In the genomic region with DNA sequence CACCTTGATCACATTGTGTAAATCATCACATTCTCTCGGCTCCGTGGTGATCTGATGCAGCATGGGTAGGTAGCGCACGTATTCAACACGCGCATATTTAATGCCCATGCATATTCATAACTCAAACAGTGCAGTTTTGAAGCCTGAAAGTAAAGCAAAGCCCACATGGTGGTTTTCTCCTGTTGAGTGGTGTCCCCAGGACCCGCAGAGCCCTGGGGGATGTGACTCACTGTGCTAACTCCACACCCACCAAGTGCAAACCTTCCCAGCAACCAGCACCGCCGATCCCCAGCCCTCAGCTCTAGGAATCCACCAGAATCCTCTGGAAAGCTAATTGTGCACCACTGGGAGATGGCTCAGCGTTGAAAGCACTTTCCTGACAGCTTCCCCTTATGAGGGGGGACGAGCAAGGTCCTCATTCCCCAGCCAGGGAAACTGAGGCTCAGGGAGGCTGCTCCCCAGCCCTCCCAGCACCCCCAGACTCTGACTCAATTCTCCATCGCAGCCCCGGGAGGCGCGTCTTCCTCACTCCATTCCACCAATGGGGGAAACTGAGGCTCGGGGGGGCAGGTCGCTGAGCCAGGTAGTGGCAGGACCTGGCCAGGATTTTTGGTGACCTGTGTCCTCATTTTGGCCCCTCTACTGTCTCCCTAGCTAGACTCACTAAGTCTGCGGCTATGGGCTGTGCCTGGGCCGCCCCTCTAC, we compare ENCODE assay signal across 12 cellular contexts. TPM values are rescaled to one million over a fixed set of nuclear protein-coding genes. Genes with fewer than 3 reads are reported as not detected.
DNase-seq lines count a peak whose midpoint lies in the region; ATAC-seq and TF ChIP-seq lines count a peak whose summit lies in the region.
"Had no signal": no experiment of that assay in that cellular context is flagged by ENCODE, and none has a peak within 500 bp of the region (broad histone marks: within the 10 kb centered on the region; RNA-seq: fewer than 3 reads in every experiment).

No MANE protein-coding gene starts in this region.

- H4K20me1 ChIP-seq in hepatocyte (ENCODE audit: insufficient read depth, poor library complexity, severe bottlenecking): no peaks in the 10 kb centered on the region

- no peak overlapping the region for H2AK5ac ChIP-seq in mesendoderm (ENCODE audit: low read length)

- intact Hi-C loops in aorta (cut with DNase I): no loop called here

- no peak overlapping the region for H3K56ac ChIP-seq in mesendoderm (ENCODE audit: low read length)

- no peak overlapping the region for H4K8ac ChIP-seq in mesendoderm (ENCODE audit: low read depth, low read length)

- no peak overlapping the region for H3K4ac ChIP-seq in mesendoderm (ENCODE audit: low read depth, low read length)

- H3K27ac ChIP-seq in hepatocyte: peak overlapping the region; percentile 12
- no peak overlapping the region for H3K27ac ChIP-seq in aorta (ENCODE audit: low read depth in 1 of 2, low read length in 2 of 2)
- H3K27ac ChIP-seq in mesendoderm (ENCODE audit: low read depth, low read length): no peak overlapping the region
- H3K27ac ChIP-seq: colonic mucosa had no signal

- H3K79me1 ChIP-seq in mesendoderm (ENCODE audit: low read length): no peaks in the 10 kb centered on the region

- no peak overlapping the region for H2BK15ac ChIP-seq in mesendoderm (replicated peaks; ENCODE audit: low read depth)

- H3K4me1 ChIP-seq in hepatocyte (ENCODE audit: insufficient read depth) (peaks cover 17% of the 10 kb centered on the region), aorta (ENCODE audit: control insufficient read depth in 1 of 2, insufficient read depth in 2 of 2, low read length in 2 of 2) (no peaks in the 10 kb centered on the region), mesendoderm (ENCODE audit: control insufficient read depth, low read depth, low read length) (no peaks in the 10 kb centered on the region)
- H3K4me1 ChIP-seq: colonic mucosa had no signal

- no peak overlapping the region for H3K18ac ChIP-seq in mesendoderm (ENCODE audit: low read length)

- no peak overlapping the region for H3K4me3 Mint-ChIP-seq in T-helper 17 cell
- H3K4me3 Mint-ChIP-seq: stimulated activated naive CD8-positive, alpha-beta T cell treated with anti-CD3 and anti-CD28 coated beads, Interleukin-15, Interleukin-2, amounts not matched to agents 100 ng/mL and 50 ng/mL, for 24 hours had no signal

- no peak overlapping the region for H4K5ac ChIP-seq in mesendoderm (ENCODE audit: low read length)

- H2BK5ac ChIP-seq in mesendoderm (ENCODE audit: low read length): no peak overlapping the region

- ATAC-seq in T-helper 17 cell: no peak
- no peak for ATAC-seq in aorta (ENCODE audit: low FRiP score)
- ATAC-seq in HG02885 (IDR thresholded peaks at IDR 0.05; ENCODE audit: poor library complexity, unreplicated experiment): no peak

- H3K27ac Mint-ChIP-seq in T-helper 17 cell: peak overlapping the region; percentile 19
- H3K27ac Mint-ChIP-seq: stimulated activated naive CD8-positive, alpha-beta T cell treated with anti-CD3 and anti-CD28 coated beads, Interleukin-15, Interleukin-2, amounts not matched to agents 100 ng/mL and 50 ng/mL, for 24 hours had no signal

- peaks cover 5% of the 10 kb centered on the region for H3K36me3 Mint-ChIP-seq in T-helper 17 cell (ENCODE audit: low read depth)

- no peak overlapping the region for H3K9ac ChIP-seq in mesendoderm (ENCODE audit: low read length)

- H3K9me3 ChIP-seq in T-helper 17 cell (ENCODE audit: control insufficient read depth, low read length, poor library complexity, severe bottlenecking) (no peaks in the 10 kb centered on the region), hepatocyte (ENCODE audit: low read depth) (no peaks in the 10 kb centered on the region), aorta (ENCODE audit: control insufficient read depth, low read length) (no peaks in the 10 kb centered on the region)
- H3K9me3 ChIP-seq: colonic mucosa had no signal

- H3K23ac ChIP-seq in mesendoderm (ENCODE audit: low read length): no peak overlapping the region

- H3K36me3 ChIP-seq in hepatocyte (replicated peaks; ENCODE audit: insufficient read depth, low read depth) (no peaks in the 10 kb centered on the region), aorta (ENCODE audit: control insufficient read depth in 1 of 2, insufficient read depth in 2 of 2, low read length in 1 of 2) (no peaks in the 10 kb centered on the region), mesendoderm (ENCODE audit: control insufficient read depth, insufficient read depth, low read length) (no peaks in the 10 kb centered on the region)
- H3K36me3 ChIP-seq: colonic mucosa had no signal

- H3K4me3 ChIP-seq in hepatocyte: no peak overlapping the region
- no peak overlapping the region for H3K4me3 ChIP-seq in aorta (ENCODE audit: low read length in 2 of 2)
- no peak overlapping the region for H3K4me3 ChIP-seq in mesendoderm (ENCODE audit: low read length)
- H3K4me3 ChIP-seq: colonic mucosa had no signal

- H3K9me2 ChIP-seq in hepatocyte (replicated peaks; ENCODE audit: insufficient read depth): no peaks in the 10 kb centered on the region

- H2BK120ac ChIP-seq in mesendoderm (ENCODE audit: low read depth, low read length): no peak overlapping the region

- peaks cover 4% of the 10 kb centered on the region for H3K4me1 Mint-ChIP-seq in T-helper 17 cell

- WGBS in hepatocyte (ENCODE audit: low lambda C conversion rate, missing lambda C conversion rate): 78% methylated on average over 19 of the region's 19 CpGs
- 91 to 92% methylated on average over 19 of the region's 19 CpGs for WGBS in aorta, 2 donors
- no CpG with 5 or more reads among the region's 19 CpGs for WGBS in mesendoderm (ENCODE audit: extremely low coverage, insufficient coverage, low lambda C conversion rate)

- DNase-seq in stimulated activated CD4-positive, alpha-beta T cell treated with anti-CD3 and anti-CD28 coated beads, Interleukin-4, amount 100 ng/mL, for 24 hours: peak; percentile 15
- no peak for DNase-seq in stimulated activated CD4-positive, alpha-beta T cell treated with anti-CD3 and anti-CD28 coated beads, Interleukin-4, amount 100 ng/mL, for 4 hours
- no peak for DNase-seq in T-helper 17 cell
- DNase-seq in hepatocyte (ENCODE audit: low spot score): peak; percentile 64
- peak; percentile 19 to 49 for DNase-seq in aorta
- DNase-seq in NCI-H128 (lab: John Stamatoyannopoulos, UW; ENCODE audit: unreplicated experiment): no peak
- DNase-seq in mesendoderm: no peak
- DNase-seq: colonic mucosa, GOT3, NCI-H1930 had no signal

- no peak overlapping the region for H3K4me2 ChIP-seq in hepatocyte
- no peak overlapping the region for H3K4me2 ChIP-seq in mesendoderm (ENCODE audit: low read length)

- H3K27me3 ChIP-seq in hepatocyte (no peaks in the 10 kb centered on the region), aorta (ENCODE audit: control insufficient read depth in 1 of 2, insufficient read depth in 2 of 2, low read length in 1 of 2) (no peaks in the 10 kb centered on the region), mesendoderm (ENCODE audit: insufficient read depth, low read length, poor library complexity) (no peaks in the 10 kb centered on the region)
- H3K27me3 ChIP-seq: colonic mucosa had no signal

- no peak overlapping the region for H2AFZ ChIP-seq in hepatocyte

- H3K27me3 Mint-ChIP-seq in T-helper 17 cell: no peaks in the 10 kb centered on the region
- H3K27me3 Mint-ChIP-seq: stimulated activated naive CD8-positive, alpha-beta T cell treated with anti-CD3 and anti-CD28 coated beads, Interleukin-15, Interleukin-2, amounts not matched to agents 100 ng/mL and 50 ng/mL, for 24 hours had no signal

- H3K79me2 ChIP-seq in hepatocyte (no peaks in the 10 kb centered on the region), mesendoderm (ENCODE audit: control insufficient read depth, insufficient read depth, low read length) (no peaks in the 10 kb centered on the region)

- no peak for TF ChIP-seq CTCF in hepatocyte (IDR thresholded peaks at IDR 0.05; ENCODE audit: poor library complexity)

RNA-seq across cellular contexts. Expression of a gene that starts 46.3 kb away (rescaled TPM):
- 1 to 10 TPM; 2.2 to 6.8 TPM for total RNA-seq in T-helper 17 cell
- 6.7 and 9.8 TPM in 2 replicates for total RNA-seq in hepatocyte
- 7.5 and 8.1 TPM in 2 replicates for polyA plus RNA-seq in hepatocyte
- 1 to 10 TPM in 1 of 2 donors, under 1 TPM in 1; 0.84 to 3.0 TPM for total RNA-seq in aorta
- 1 to 10 TPM in 1 of 2 donors, not detected in 1; 2.0 TPM for polyA plus RNA-seq in aorta
- 2.8 TPM for polyA plus RNA-seq in mesendoderm (2013, experiment 1 of 2)
- polyA plus RNA-seq in mesendoderm (2013, experiment 2 of 2): 2.7 TPM

RNA-seq across cellular contexts. Expression of a gene that starts 55.6 kb away (rescaled TPM):
- under 1 TPM in 1 of 2 donors, not detected in 1; 0.18 TPM for total RNA-seq in T-helper 17 cell
- total RNA-seq in hepatocyte: not detected in 2 replicates
- polyA plus RNA-seq in hepatocyte: 0.32 and 0.44 TPM in 2 replicates
- total RNA-seq in aorta: not detected
- not detected for polyA plus RNA-seq in aorta
- polyA plus RNA-seq in mesendoderm (2013, experiment 1 of 2): 0.03 TPM
- polyA plus RNA-seq in mesendoderm (2013, experiment 2 of 2): not detected
- total RNA-seq: colonic mucosa had no signal

Comparison
In these comparisons a context has a peak if more than half of its experiments do, and no peak if none do; other contexts are left out.
1. DNase-seq: peak in stimulated activated CD4-positive, alpha-beta T cell treated with anti-CD3 and anti-CD28 coated beads, Interleukin-4, amount 100 ng/mL, for 24 hours (single experiment), hepatocyte (single experiment) and aorta (2 of 2); none in stimulated activated CD4-positive, alpha-beta T cell treated with anti-CD3 and anti-CD28 coated beads, Interleukin-4, amount 100 ng/mL, for 4 hours (0 of 2), T-helper 17 cell (0 of 3), NCI-H128 (single experiment) and mesendoderm (single experiment).